ENCODE assay signal across 16 cellular contexts in genomic region chr3:111874177-111874820, GRCh38. TPM values are rescaled to one million over a fixed set of nuclear protein-coding genes. Genes with fewer than 3 reads are reported as not detected.
DNase-seq lines count a peak whose midpoint lies in the region; ATAC-seq and TF ChIP-seq lines count a peak whose summit lies in the region.
"Had no signal": no experiment of that assay in that cellular context is flagged by ENCODE, and none has a peak within 500 bp of the region (broad histone marks: within the 10 kb centered on the region; RNA-seq: fewer than 3 reads in every experiment).

No MANE protein-coding gene starts in this region.

- 63% methylated on average over 2 of the region's 2 CpGs for WGBS in SK-N-SH (ENCODE audit: low lambda C conversion rate)
- WGBS in smooth muscle cell (ENCODE audit: low lambda C conversion rate) = 62% methylated on average over 2 of the region's 2 CpGs

- H3K4me1 ChIP-seq in SK-N-SH (ENCODE audit: control insufficient read depth in 1 of 2, insufficient read depth in 2 of 2, low read depth in 1 of 2, low read length in 1 of 2) (peaks cover 2 to 21% of the 10 kb centered on the region in 2 experiments; a peak in 3 of 4 replicates), smooth muscle cell (ENCODE audit: low read depth) (peaks cover 46% of the 10 kb centered on the region)
- H3K4me1 ChIP-seq: left lung had no signal

- peak in 1 of 2 experiments; percentile 55; a peak in 1 of 4 replicates for TF ChIP-seq EP300 in SK-N-SH (IDR thresholded peaks at IDR 0.05; ENCODE audit: borderline replicate concordance in 1 of 2, low read depth in 1 of 2, low read length in 1 of 2)

- CTCF ChIA-PET in SK-N-SH (lab: Yijun Ruan, JAX) = interaction anchor here (0.7 kb wide), 2 partner anchors 14 to 94 kb away, joined by 3 to 4 read pairs; no protein-coding TSS in a partner anchor

- no peak for TF ChIP-seq CTCF in SK-N-SH (IDR thresholded peaks at IDR 0.05)
- TF ChIP-seq CTCF in fibroblast of pulmonary artery (IDR thresholded peaks at IDR 0.05; ENCODE audit: low read length, missing control alignments) = no peak
- TF ChIP-seq CTCF in smooth muscle cell (IDR thresholded peaks at IDR 0.05; ENCODE audit: borderline replicate concordance, insufficient read depth, poor library complexity, severe bottlenecking) = no peak

- H3K4me2 ChIP-seq in SK-N-SH = peak overlapping the region; percentile 21
- peak overlapping the region; percentile 23 for H3K4me2 ChIP-seq in smooth muscle cell

- DNase-seq in HCEC 1CT = peak; percentile 73
- no peak for DNase-seq in SK-N-SH
- peak; percentile 47 for DNase-seq in fibroblast of pulmonary artery (ENCODE audit: low read depth)
- DNase-seq in smooth muscle cell (lab: John Stamatoyannopoulos, UW; ENCODE audit: unreplicated experiment) = no peak
- DNase-seq in activated T-cell treated with anti-CD3 and anti-CD28 coated beads, Interleukin-2, amount 50 U/mL, for 48 hours = no peak
- DNase-seq: caudate nucleus; left lung; MV-4-11; NCI-H524; stimulated activated CD4-positive, alpha-beta T cell treated with anti-CD3 and anti-CD28 coated beads, Interleukin-2, amount 100 ng/mL, for 48 hours; stimulated activated naive CD8-positive, alpha-beta T cell treated with anti-CD3 and anti-CD28 coated beads, Interleukin-15, Interleukin-2, amounts not matched to agents 100 U/mL and 50 U/mL, for 24 hours had no signal

- H3K27me3 ChIP-seq in SK-N-SH (ENCODE audit: insufficient read depth) = no peaks in the 10 kb centered on the region
- no peaks in the 10 kb centered on the region for H3K27me3 ChIP-seq in smooth muscle cell (ENCODE audit: low read depth)
- H3K27me3 ChIP-seq: left lung had no signal

- no peak overlapping the region for H2AFZ ChIP-seq in SK-N-SH (ENCODE audit: low read depth)
- H2AFZ ChIP-seq in smooth muscle cell (ENCODE audit: low read depth) = no peak overlapping the region

- H3K4me3 ChIP-seq in SK-N-SH (ENCODE audit: low read depth in 2 of 2, low read length in 1 of 2) (no peak overlapping the region), fibroblast of pulmonary artery (replicated peaks; ENCODE audit: low read depth, low read length) (no peak overlapping the region), smooth muscle cell (no peak overlapping the region)
- H3K4me3 ChIP-seq: GM12878, left lung had no signal

- H3K27ac ChIP-seq in SK-N-SH (ENCODE audit: low read depth in 2 of 2, low read length in 1 of 2) (peak overlapping the region in 1 of 2 experiments; percentile 76; a peak in 2 of 4 replicates), smooth muscle cell (ENCODE audit: low read depth) (peak overlapping the region; percentile 63)
- H3K27ac ChIP-seq: left lung had no signal

- TF ChIP-seq RAD21 in SK-N-SH (IDR thresholded peaks at IDR 0.05; ENCODE audit: low read length) = no peak

- peaks cover 26% of the 10 kb centered on the region for H3F3A ChIP-seq in SK-N-SH (replicated peaks; ENCODE audit: insufficient read depth)
- H3F3A ChIP-seq in smooth muscle cell (ENCODE audit: low read depth) = peaks cover 12% of the 10 kb centered on the region

- H4K20me1 ChIP-seq in SK-N-SH (ENCODE audit: insufficient read depth) = no peaks in the 10 kb centered on the region
- peaks cover 57% of the 10 kb centered on the region for H4K20me1 ChIP-seq in smooth muscle cell (ENCODE audit: low read depth)

- no peaks in the 10 kb centered on the region for H3K9me2 ChIP-seq in SK-N-SH

- H3K9me3 ChIP-seq in SK-N-SH (no peaks in the 10 kb centered on the region), smooth muscle cell (replicated peaks; ENCODE audit: low read depth) (no peaks in the 10 kb centered on the region)
- H3K9me3 ChIP-seq: left lung had no signal

- H3K36me3 ChIP-seq in SK-N-SH (replicated peaks in 1 of 2; ENCODE audit: control insufficient read depth in 1 of 2, insufficient read depth in 2 of 2, low read length in 1 of 2) (peaks cover 0 to 16% of the 10 kb centered on the region in 2 experiments), smooth muscle cell (ENCODE audit: low read depth) (no peaks in the 10 kb centered on the region)
- H3K36me3 ChIP-seq: left lung had no signal

- H3K9ac ChIP-seq in SK-N-SH = peak overlapping the region; percentile 40; the same call in 1 of the 2 replicates
- H3K9ac ChIP-seq in smooth muscle cell (ENCODE audit: low read depth) = no peak overlapping the region

- POLR2A ChIA-PET in SK-N-SH (lab: Yijun Ruan, JAX) = no interaction called here

- ATAC-seq in HG03135 (IDR thresholded peaks at IDR 0.05; ENCODE audit: unreplicated experiment) (no peak), GM18870 (IDR thresholded peaks at IDR 0.05; ENCODE audit: unreplicated experiment) (no peak)
- ATAC-seq: activated CD4-positive, CD25-positive, alpha-beta regulatory T cell treated with anti-CD3 and anti-CD28 coated beads, Interleukin-2, amount 50 U/mL, for 24 hours; activated T-helper 17 cell treated with anti-CD3 and anti-CD28 coated beads, Interleukin-2, amount 50 U/mL, for 72 hours; GM12878; left lung; stimulated activated naive CD8-positive, alpha-beta T cell treated with anti-CD3 and anti-CD28 coated beads, Interleukin-15, Interleukin-2, amounts not matched to agents 100 U/mL and 50 U/mL, for 24 hours had no signal

- H3K79me2 ChIP-seq in SK-N-SH (ENCODE audit: insufficient read depth) (peaks cover 100% of the 10 kb centered on the region), smooth muscle cell (ENCODE audit: low read depth) (peaks cover 98% of the 10 kb centered on the region)

TF ChIP-seq in SK-N-SH, 30 proteins besides CTCF, POLR2A, EP300 and RAD21 (continues in another document):
- TF ChIP-seq FOXM1 (IDR thresholded peaks at IDR 0.05; ENCODE audit: low read depth) (no peak), RCOR1 (IDR thresholded peaks at IDR 0.05; ENCODE audit: low read length) (no peak), NRF1 (IDR thresholded peaks at IDR 0.05; ENCODE audit: low read depth, low read length) (no peak), FOSL2 (IDR thresholded peaks at IDR 0.05; ENCODE audit: borderline replicate concordance, low read depth) (peak; percentile 82; the same call in 1 of the 2 replicates), JUND (IDR thresholded peaks at IDR 0.05) (peak; percentile 64), TAF1 (IDR thresholded peaks at IDR 0.05; ENCODE audit: borderline replicate concordance, low read depth, low read length) (no peak), REST (IDR thresholded peaks at IDR 0.05; ENCODE audit: low read depth, low read length) (no peak), TCF12 (IDR thresholded peaks at IDR 0.05) (peak; percentile 61), NFIC (IDR thresholded peaks at IDR 0.05; ENCODE audit: borderline replicate concordance) (0 out of 2 replicates have a peak, but pooled peaks have one; percentile 38), RXRA (IDR thresholded peaks at IDR 0.05; ENCODE audit: borderline replicate concordance, low read depth) (no peak), USF2 (IDR thresholded peaks at IDR 0.05; ENCODE audit: borderline replicate concordance, low read depth, low read length) (no peak), SIN3A (IDR thresholded peaks at IDR 0.05; ENCODE audit: borderline replicate concordance, low read depth, low read length) (no peak), IRF3 (IDR thresholded peaks at IDR 0.05; ENCODE audit: low read depth, low read length) (no peak), FOXJ3 (CRISPR knock-in tag; IDR thresholded peaks at IDR 0.05) (no peak), MXI1 (IDR thresholded peaks at IDR 0.05; ENCODE audit: low read depth, low read length) (no peak), TEAD4 (IDR thresholded peaks at IDR 0.05; ENCODE audit: borderline replicate concordance, insufficient read depth) (no peak)

RNA-seq across cellular contexts. Expression of gene PHLDB2, which starts 15.2 kb away (rescaled TPM):
- polyA plus RNA-seq in SK-N-SH (2012; rRNA removed) (18.0 and 23.3 TPM in 2 replicates), smooth muscle cell (40.5 and 45.4 TPM in 2 replicates)
- 18.0 and 21.5 TPM in 2 replicates for polyA plus RNA-seq in SK-N-SH (2012; cell fraction: cytosol; rRNA removed)
- 36.7 and 73.8 TPM in 2 replicates for polyA plus RNA-seq in SK-N-SH (2012; cell fraction: nucleus; rRNA removed)
- 79.7 and 93.3 TPM in 2 replicates for total RNA-seq in smooth muscle cell

Comparison
In these comparisons a context has a peak if more than half of its experiments do, and no peak if none do; other contexts are left out.
1. DNase-seq: peak in HCEC 1CT (single experiment) and fibroblast of pulmonary artery (single experiment); none in SK-N-SH (single experiment), smooth muscle cell (single experiment) and activated T-cell treated with anti-CD3 and anti-CD28 coated beads, Interleukin-2, amount 50 U/mL, for 48 hours (0 of 2).